ENCODE assay signal across 8 cellular contexts in the genomic region with DNA sequence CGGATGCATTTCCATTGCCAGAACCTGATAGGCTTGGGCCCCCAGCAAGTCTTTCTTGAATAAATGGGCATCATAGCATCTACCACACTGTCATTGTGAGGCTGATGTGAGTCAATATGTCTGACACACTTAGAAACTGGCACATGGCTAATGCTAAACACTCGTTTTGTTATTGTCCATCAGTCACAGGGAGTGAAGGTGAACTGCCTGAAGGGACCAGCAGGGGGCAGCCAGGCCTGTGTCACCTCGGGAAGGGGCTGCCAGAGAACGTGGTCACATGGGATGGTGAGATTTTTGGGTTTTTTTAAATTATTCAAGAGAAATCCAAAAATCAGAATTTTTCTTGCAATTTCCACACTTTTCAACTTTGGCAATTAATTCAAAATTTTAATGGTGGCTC. TPM values are rescaled to one million over a fixed set of nuclear protein-coding genes. Genes with fewer than 3 reads are reported as not detected.
DNase-seq lines count a peak whose midpoint lies in the region; ATAC-seq, FAIRE-seq and TF ChIP-seq lines count a peak whose summit lies in the region.

No MANE protein-coding gene starts in this region.

- TF ChIP-seq EP300 in stomach (IDR thresholded peaks at IDR 0.05): no peak

- TF ChIP-seq CTCF in AG09309 (IDR thresholded peaks at IDR 0.05; ENCODE audit: control insufficient read depth, insufficient read depth, low read depth, low read length, missing control alignments) (peak; percentile 30), right atrium auricular region (IDR thresholded peaks at IDR 0.05) (peak; percentile 30 to 65), stomach (IDR thresholded peaks at IDR 0.05) (no peak)

- intact Hi-C loops in stomach (cut with DNase I; ENCODE audit: low total_unique reads): no loop called here

- no peaks in the 10 kb centered on the region for H3K36me3 ChIP-seq in right atrium auricular region
- H3K36me3 ChIP-seq in stomach: no peaks in the 10 kb centered on the region

- TF ChIP-seq POLR2A in stomach (IDR thresholded peaks at IDR 0.05): no peak

- WGBS in stomach, 5 donors: 4 to 30% (median 19%) methylated on average over 4 of the region's 4 CpGs

- ATAC-seq in GM21825 (IDR thresholded peaks at IDR 0.05; ENCODE audit: unreplicated experiment) (no peak), HG02588 (IDR thresholded peaks at IDR 0.05; ENCODE audit: unreplicated experiment) (no peak)

- no peaks in the 10 kb centered on the region for H3K4me1 ChIP-seq in right atrium auricular region
- H3K4me1 ChIP-seq in stomach: peaks cover 0 to 17% (median 6%) of the 10 kb centered on the region in 4 donors

- H3K27ac ChIP-seq in right atrium auricular region (no peak overlapping the region), stomach (no peak overlapping the region)

- H3K9me3 ChIP-seq in right atrium auricular region (no peaks in the 10 kb centered on the region), stomach (no peaks in the 10 kb centered on the region)

- FAIRE-seq in GM19239 (lab: Jason Lieb, UNC): peak; percentile 67

- H3K4me3 ChIP-seq in AG09309 (ENCODE audit: control insufficient read depth, low read depth, low read length): no peak overlapping the region
- H3K4me3 ChIP-seq in right atrium auricular region: no peak overlapping the region
- H3K4me3 ChIP-seq in stomach: no peak overlapping the region

- no peak for DNase-seq in AG09309 (ENCODE audit: low read depth)
- DNase-seq in GM19239 (ENCODE audit: insufficient read length, low spot score): peak; percentile 70
- peak; percentile 16 for DNase-seq in SW480 (ENCODE audit: low spot score)
- DNase-seq in right atrium auricular region (ENCODE audit: low spot score): no peak
- no peak for DNase-seq in NCI-H1417 (lab: John Stamatoyannopoulos, UW)
- DNase-seq in stomach: no peak

- H3K27me3 ChIP-seq in right atrium auricular region: no peaks in the 10 kb centered on the region
- peaks cover 0 to 20% (median 0%) of the 10 kb centered on the region in 3 donors for H3K27me3 ChIP-seq in stomach

RNA-seq across cellular contexts. Expression of a gene that starts 0.8 kb away (rescaled TPM):
- under 1 TPM; 0.24 to 0.37 TPM for total RNA-seq in right atrium auricular region
- under 1 TPM in 1 of 5 donors, not detected in 4; 0.18 TPM for total RNA-seq in stomach
- polyA plus RNA-seq in stomach: under 1 TPM in 1 of 3 donors, not detected in 2; 0.75 TPM

Comparison
In these comparisons a context has a peak if more than half of its experiments do, and no peak if none do; other contexts are left out.
1. DNase-seq: peak in GM19239 (single experiment) and SW480 (single experiment); none in AG09309 (single experiment), right atrium auricular region (single experiment), NCI-H1417 (0 of 3) and stomach (single experiment).
2. CTCF ChIP-seq: peak in AG09309 (single experiment) and right atrium auricular region (2 of 2); none in stomach (0 of 7).